In the genomic region with DNA sequence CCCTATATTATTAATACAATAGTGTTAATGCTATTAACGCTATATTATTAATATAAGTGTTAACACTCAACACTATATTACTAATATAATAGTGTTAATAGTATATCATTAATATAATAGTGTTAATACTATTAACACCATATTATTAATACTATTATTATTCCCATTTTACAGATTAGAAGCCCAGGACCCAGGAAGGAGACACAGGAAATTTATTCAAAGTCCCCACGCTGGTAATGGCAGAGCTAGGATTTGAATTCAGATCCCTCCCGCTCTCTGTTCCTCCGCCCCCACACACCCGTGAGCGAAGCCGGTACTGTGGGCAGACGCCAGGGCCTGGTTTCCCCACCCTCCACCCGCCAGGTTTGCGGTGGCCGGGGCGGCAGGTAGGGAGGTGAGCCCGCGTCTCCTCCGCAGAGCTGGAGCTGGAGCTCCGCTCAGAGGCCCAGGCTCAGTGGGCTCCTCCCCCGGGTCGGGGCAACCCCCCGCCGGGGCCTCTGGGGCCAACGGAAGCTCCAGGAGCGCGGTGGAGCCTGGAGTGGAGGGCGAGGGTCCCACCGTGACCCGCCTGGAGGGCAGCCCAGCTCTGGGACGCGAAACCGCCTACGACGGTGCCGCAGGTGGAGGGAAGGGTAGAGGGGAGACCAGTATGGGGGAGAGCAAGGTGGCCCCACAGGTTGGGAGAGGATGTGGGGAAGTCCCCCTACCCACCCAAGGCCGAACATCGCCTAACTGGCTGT, we compare ENCODE assay signal across 1 cellular context.
A peak's percentile ranks its signal among the peaks of the same experiment; 100 is the strongest.
TF ChIP-seq lines count a peak whose summit lies in the region.

A gene with protein sequence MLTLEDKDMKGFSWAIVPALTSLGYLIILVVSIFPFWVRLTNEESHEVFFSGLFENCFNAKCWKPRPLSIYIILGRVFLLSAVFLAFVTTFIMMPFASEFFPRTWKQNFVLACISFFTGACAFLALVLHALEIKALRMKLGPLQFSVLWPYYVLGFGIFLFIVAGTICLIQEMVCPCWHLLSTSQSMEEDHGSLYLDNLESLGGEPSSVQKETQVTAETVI (plus strand): TSS at position 506 of the 740 bp plus-strand sequence. CDS start 6,122 bp downstream, outside the sequence.

TF ChIP-seq in K562, 482 proteins besides CTCF, POLR2A, EP300 and RAD21:
- no peak for TF ChIP-seq ZNF224 (CRISPR knock-in tag; IDR thresholded peaks at IDR 0.05)
- 0 out of 4 replicates have a peak, but pooled peaks of 1 of the 2 experiments have one; percentile 54 for TF ChIP-seq MCM7 (IDR thresholded peaks at IDR 0.05)
- TF ChIP-seq, protein P1, sequence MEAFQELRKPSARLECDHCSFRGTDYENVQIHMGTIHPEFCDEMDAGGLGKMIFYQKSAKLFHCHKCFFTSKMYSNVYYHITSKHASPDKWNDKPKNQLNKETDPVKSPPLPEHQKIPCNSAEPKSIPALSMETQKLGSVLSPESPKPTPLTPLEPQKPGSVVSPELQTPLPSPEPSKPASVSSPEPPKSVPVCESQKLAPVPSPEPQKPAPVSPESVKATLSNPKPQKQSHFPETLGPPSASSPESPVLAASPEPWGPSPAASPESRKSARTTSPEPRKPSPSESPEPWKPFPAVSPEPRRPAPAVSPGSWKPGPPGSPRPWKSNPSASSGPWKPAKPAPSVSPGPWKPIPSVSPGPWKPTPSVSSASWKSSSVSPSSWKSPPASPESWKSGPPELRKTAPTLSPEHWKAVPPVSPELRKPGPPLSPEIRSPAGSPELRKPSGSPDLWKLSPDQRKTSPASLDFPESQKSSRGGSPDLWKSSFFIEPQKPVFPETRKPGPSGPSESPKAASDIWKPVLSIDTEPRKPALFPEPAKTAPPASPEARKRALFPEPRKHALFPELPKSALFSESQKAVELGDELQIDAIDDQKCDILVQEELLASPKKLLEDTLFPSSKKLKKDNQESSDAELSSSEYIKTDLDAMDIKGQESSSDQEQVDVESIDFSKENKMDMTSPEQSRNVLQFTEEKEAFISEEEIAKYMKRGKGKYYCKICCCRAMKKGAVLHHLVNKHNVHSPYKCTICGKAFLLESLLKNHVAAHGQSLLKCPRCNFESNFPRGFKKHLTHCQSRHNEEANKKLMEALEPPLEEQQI (IDR thresholded peaks at IDR 0.05): no peak
- TF ChIP-seq DACH1 (IDR thresholded peaks at IDR 0.05; ENCODE audit: partially characterized antibody): peak; percentile 95
- peak; percentile 67; the same call in 1 of the 2 replicates for TF ChIP-seq ZBTB7A (IDR thresholded peaks at IDR 0.05; ENCODE audit: borderline replicate concordance, control insufficient read depth, low read depth, low read length)
- no peak for TF ChIP-seq NFIX (CRISPR knock-in tag; IDR thresholded peaks at IDR 0.05; ENCODE audit: low read depth)
- TF ChIP-seq, protein P2, sequence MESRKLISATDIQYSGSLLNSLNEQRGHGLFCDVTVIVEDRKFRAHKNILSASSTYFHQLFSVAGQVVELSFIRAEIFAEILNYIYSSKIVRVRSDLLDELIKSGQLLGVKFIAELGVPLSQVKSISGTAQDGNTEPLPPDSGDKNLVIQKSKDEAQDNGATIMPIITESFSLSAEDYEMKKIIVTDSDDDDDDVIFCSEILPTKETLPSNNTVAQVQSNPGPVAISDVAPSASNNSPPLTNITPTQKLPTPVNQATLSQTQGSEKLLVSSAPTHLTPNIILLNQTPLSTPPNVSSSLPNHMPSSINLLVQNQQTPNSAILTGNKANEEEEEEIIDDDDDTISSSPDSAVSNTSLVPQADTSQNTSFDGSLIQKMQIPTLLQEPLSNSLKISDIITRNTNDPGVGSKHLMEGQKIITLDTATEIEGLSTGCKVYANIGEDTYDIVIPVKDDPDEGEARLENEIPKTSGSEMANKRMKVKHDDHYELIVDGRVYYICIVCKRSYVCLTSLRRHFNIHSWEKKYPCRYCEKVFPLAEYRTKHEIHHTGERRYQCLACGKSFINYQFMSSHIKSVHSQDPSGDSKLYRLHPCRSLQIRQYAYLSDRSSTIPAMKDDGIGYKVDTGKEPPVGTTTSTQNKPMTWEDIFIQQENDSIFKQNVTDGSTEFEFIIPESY (CRISPR knock-in tag; IDR thresholded peaks at IDR 0.05): peak; percentile 94
- TF ChIP-seq, protein P3, sequence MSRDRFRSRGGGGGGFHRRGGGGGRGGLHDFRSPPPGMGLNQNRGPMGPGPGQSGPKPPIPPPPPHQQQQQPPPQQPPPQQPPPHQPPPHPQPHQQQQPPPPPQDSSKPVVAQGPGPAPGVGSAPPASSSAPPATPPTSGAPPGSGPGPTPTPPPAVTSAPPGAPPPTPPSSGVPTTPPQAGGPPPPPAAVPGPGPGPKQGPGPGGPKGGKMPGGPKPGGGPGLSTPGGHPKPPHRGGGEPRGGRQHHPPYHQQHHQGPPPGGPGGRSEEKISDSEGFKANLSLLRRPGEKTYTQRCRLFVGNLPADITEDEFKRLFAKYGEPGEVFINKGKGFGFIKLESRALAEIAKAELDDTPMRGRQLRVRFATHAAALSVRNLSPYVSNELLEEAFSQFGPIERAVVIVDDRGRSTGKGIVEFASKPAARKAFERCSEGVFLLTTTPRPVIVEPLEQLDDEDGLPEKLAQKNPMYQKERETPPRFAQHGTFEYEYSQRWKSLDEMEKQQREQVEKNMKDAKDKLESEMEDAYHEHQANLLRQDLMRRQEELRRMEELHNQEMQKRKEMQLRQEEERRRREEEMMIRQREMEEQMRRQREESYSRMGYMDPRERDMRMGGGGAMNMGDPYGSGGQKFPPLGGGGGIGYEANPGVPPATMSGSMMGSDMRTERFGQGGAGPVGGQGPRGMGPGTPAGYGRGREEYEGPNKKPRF (IDR thresholded peaks at IDR 0.05; ENCODE audit: low read depth, low read length): no peak
- TF ChIP-seq RFX5 (IDR thresholded peaks at IDR 0.05; ENCODE audit: low read depth, low read length): no peak
- TF ChIP-seq EGR1 (conservative IDR thresholded peaks at IDR 0.05): peak; percentile 54; the same call in 1 of the 2 replicates
